In genomic region chr15:35136552-35136951, GRCh38 we compare ENCODE assay signal across 1 cellular context.
TF ChIP-seq lines count a peak whose summit lies in the region.

No MANE protein-coding gene starts in this region.

TF ChIP-seq in K562, 482 proteins besides CTCF, POLR2A, EP300 and RAD21 (continued from another document):
- TF ChIP-seq HDGF (IDR thresholded peaks at IDR 0.05) = no peak
- no peak for TF ChIP-seq PATZ1 (CRISPR knock-in tag; IDR thresholded peaks at IDR 0.05; ENCODE audit: borderline replicate concordance)
- no peak for TF ChIP-seq SMAD2 (IDR thresholded peaks at IDR 0.05; ENCODE audit: low read depth, low read length)
- TF ChIP-seq, protein P1, sequence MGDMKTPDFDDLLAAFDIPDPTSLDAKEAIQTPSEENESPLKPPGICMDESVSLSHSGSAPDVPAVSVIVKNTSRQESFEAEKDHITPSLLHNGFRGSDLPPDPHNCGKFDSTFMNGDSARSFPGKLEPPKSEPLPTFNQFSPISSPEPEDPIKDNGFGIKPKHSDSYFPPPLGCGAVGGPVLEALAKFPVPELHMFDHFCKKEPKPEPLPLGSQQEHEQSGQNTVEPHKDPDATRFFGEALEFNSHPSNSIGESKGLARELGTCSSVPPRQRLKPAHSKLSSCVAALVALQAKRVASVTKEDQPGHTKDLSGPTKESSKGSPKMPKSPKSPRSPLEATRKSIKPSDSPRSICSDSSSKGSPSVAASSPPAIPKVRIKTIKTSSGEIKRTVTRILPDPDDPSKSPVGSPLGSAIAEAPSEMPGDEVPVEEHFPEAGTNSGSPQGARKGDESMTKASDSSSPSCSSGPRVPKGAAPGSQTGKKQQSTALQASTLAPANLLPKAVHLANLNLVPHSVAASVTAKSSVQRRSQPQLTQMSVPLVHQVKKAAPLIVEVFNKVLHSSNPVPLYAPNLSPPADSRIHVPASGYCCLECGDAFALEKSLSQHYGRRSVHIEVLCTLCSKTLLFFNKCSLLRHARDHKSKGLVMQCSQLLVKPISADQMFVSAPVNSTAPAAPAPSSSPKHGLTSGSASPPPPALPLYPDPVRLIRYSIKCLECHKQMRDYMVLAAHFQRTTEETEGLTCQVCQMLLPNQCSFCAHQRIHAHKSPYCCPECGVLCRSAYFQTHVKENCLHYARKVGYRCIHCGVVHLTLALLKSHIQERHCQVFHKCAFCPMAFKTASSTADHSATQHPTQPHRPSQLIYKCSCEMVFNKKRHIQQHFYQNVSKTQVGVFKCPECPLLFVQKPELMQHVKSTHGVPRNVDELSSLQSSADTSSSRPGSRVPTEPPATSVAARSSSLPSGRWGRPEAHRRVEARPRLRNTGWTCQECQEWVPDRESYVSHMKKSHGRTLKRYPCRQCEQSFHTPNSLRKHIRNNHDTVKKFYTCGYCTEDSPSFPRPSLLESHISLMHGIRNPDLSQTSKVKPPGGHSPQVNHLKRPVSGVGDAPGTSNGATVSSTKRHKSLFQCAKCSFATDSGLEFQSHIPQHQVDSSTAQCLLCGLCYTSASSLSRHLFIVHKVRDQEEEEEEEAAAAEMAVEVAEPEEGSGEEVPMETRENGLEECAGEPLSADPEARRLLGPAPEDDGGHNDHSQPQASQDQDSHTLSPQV (IDR thresholded peaks at IDR 0.05) = no peak
- no peak for TF ChIP-seq NR2F6 (CRISPR knock-in tag; IDR thresholded peaks at IDR 0.05)
- TF ChIP-seq, protein P2, sequence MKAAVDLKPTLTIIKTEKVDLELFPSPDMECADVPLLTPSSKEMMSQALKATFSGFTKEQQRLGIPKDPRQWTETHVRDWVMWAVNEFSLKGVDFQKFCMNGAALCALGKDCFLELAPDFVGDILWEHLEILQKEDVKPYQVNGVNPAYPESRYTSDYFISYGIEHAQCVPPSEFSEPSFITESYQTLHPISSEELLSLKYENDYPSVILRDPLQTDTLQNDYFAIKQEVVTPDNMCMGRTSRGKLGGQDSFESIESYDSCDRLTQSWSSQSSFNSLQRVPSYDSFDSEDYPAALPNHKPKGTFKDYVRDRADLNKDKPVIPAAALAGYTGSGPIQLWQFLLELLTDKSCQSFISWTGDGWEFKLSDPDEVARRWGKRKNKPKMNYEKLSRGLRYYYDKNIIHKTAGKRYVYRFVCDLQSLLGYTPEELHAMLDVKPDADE (conservative IDR thresholded peaks at IDR 0.05; ENCODE audit: control insufficient read depth, low read depth, low read length) = no peak
- TF ChIP-seq SMC3 (conservative IDR thresholded peaks at IDR 0.05; ENCODE audit: insufficient read depth, low read depth, low read length) = no peak
- no peak for TF ChIP-seq NCOA6 (IDR thresholded peaks at IDR 0.05)
